1 cellular context compared by ENCODE assay signal in the genomic region with DNA sequence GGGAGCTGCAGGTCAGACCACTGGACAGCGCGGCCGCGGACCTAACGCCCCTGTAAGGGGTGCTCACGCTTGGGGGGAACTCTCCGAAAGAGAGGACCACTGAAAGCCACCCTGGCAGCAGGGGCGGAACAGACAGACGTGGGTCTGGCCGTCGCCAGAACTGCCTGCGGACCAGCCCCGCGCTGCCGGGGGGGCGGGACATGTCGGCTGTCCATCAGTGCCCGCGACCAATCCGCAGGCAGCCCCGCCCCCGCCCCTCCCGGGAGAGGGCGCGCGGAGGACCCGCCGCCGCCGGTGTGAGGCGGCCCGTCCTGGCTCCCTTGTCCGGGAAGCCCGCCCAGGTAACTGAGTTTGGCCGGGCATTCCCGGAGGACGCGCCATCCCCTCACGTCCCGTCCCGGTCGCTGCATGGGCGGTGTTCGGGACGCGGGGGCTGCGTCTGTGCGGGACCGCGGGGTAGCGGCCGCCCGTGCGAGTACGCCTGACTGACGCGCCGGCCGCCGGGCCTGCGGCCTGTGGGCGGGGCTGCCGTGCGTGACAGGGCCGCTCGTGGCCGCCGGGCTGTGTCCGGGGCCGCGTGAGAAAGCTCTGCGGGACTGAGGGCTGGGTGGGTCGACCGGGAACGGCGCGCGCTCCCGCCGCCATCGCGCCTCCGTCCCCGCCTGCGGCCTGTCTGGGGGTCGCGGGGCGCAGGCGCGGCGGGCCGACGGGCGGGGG.
TF ChIP-seq lines count a peak whose summit lies in the region.

No MANE protein-coding gene starts in this region.

TF ChIP-seq in HEK293, 187 proteins besides CTCF, POLR2A, EP300 and RAD21 (continued from another document):
- TF ChIP-seq KLF10 (tag by site-specific recombination; IDR thresholded peaks at IDR 0.05) (peak; percentile 71), GLI2 (tag by site-specific recombination; IDR thresholded peaks at IDR 0.05; ENCODE audit: borderline replicate concordance, low read depth) (no peak), ZNF510 (tag by site-specific recombination; IDR thresholded peaks at IDR 0.05; ENCODE audit: insufficient replicate concordance) (no peak), KLF16 (tag by site-specific recombination; IDR thresholded peaks at IDR 0.05) (peak; percentile 90), ZNF184 (tag by site-specific recombination; IDR thresholded peaks at IDR 0.05) (peak; percentile 63; the same call in 1 of the 2 replicates), ZBTB8A (tag by site-specific recombination; IDR thresholded peaks at IDR 0.05) (peak; percentile 85), ZFP69B (tag by site-specific recombination; IDR thresholded peaks at IDR 0.05) (no peak), ZNF776 (tag by site-specific recombination; IDR thresholded peaks at IDR 0.05; ENCODE audit: borderline replicate concordance) (no peak), IKZF3 (tag by site-specific recombination; IDR thresholded peaks at IDR 0.05) (peak; percentile 77), SP2 (tag by site-specific recombination; IDR thresholded peaks at IDR 0.05) (peak; percentile 87), ZNF561 (tag by site-specific recombination; IDR thresholded peaks at IDR 0.05; ENCODE audit: borderline replicate concordance) (peak; percentile 70), GLIS1 (tag by site-specific recombination; IDR thresholded peaks at IDR 0.05) (peak; percentile 64; the same call in 1 of the 2 replicates), ZFP41 (tag by site-specific recombination; IDR thresholded peaks at IDR 0.05; ENCODE audit: borderline replicate concordance) (no peak), ZNF366 (tag by site-specific recombination; conservative IDR thresholded peaks at IDR 0.05) (no peak), HOXC10 (CRISPR knock-in tag; IDR thresholded peaks at IDR 0.05) (no peak), KLF8 (tag by site-specific recombination; IDR thresholded peaks at IDR 0.05) (peak; percentile 92), ZNF843 (tag by site-specific recombination; IDR thresholded peaks at IDR 0.05) (no peak), ZNF426 (tag by site-specific recombination; IDR thresholded peaks at IDR 0.05) (no peak), ZNF335 (tag by site-specific recombination; conservative IDR thresholded peaks at IDR 0.05) (peak; percentile 77)
- TF ChIP-seq, protein P1, sequence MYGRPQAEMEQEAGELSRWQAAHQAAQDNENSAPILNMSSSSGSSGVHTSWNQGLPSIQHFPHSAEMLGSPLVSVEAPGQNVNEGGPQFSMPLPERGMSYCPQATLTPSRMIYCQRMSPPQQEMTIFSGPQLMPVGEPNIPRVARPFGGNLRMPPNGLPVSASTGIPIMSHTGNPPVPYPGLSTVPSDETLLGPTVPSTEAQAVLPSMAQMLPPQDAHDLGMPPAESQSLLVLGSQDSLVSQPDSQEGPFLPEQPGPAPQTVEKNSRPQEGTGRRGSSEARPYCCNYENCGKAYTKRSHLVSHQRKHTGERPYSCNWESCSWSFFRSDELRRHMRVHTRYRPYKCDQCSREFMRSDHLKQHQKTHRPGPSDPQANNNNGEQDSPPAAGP (tag by site-specific recombination; IDR thresholded peaks at IDR 0.05): 0 out of 2 replicates have a peak, but pooled peaks have one; percentile 62
- TF ChIP-seq, protein P2, sequence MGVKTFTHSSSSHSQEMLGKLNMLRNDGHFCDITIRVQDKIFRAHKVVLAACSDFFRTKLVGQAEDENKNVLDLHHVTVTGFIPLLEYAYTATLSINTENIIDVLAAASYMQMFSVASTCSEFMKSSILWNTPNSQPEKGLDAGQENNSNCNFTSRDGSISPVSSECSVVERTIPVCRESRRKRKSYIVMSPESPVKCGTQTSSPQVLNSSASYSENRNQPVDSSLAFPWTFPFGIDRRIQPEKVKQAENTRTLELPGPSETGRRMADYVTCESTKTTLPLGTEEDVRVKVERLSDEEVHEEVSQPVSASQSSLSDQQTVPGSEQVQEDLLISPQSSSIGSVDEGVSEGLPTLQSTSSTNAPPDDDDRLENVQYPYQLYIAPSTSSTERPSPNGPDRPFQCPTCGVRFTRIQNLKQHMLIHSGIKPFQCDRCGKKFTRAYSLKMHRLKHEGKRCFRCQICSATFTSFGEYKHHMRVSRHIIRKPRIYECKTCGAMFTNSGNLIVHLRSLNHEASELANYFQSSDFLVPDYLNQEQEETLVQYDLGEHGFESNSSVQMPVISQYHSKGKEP (tag by site-specific recombination; IDR thresholded peaks at IDR 0.05): 0 out of 2 replicates have a peak, but pooled peaks have one; percentile 24
- TF ChIP-seq, protein P3, sequence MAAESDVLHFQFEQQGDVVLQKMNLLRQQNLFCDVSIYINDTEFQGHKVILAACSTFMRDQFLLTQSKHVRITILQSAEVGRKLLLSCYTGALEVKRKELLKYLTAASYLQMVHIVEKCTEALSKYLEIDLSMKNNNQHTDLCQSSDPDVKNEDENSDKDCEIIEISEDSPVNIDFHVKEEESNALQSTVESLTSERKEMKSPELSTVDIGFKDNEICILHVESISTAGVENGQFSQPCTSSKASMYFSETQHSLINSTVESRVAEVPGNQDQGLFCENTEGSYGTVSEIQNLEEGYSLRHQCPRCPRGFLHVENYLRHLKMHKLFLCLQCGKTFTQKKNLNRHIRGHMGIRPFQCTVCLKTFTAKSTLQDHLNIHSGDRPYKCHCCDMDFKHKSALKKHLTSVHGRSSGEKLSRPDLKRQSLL (tag by site-specific recombination; IDR thresholded peaks at IDR 0.05): no peak; the same call in 1 of the 2 replicates
- TF ChIP-seq, protein P4, sequence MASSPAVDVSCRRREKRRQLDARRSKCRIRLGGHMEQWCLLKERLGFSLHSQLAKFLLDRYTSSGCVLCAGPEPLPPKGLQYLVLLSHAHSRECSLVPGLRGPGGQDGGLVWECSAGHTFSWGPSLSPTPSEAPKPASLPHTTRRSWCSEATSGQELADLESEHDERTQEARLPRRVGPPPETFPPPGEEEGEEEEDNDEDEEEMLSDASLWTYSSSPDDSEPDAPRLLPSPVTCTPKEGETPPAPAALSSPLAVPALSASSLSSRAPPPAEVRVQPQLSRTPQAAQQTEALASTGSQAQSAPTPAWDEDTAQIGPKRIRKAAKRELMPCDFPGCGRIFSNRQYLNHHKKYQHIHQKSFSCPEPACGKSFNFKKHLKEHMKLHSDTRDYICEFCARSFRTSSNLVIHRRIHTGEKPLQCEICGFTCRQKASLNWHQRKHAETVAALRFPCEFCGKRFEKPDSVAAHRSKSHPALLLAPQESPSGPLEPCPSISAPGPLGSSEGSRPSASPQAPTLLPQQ (tag by site-specific recombination; IDR thresholded peaks at IDR 0.05): peak; percentile 63
- TF ChIP-seq, protein P5, sequence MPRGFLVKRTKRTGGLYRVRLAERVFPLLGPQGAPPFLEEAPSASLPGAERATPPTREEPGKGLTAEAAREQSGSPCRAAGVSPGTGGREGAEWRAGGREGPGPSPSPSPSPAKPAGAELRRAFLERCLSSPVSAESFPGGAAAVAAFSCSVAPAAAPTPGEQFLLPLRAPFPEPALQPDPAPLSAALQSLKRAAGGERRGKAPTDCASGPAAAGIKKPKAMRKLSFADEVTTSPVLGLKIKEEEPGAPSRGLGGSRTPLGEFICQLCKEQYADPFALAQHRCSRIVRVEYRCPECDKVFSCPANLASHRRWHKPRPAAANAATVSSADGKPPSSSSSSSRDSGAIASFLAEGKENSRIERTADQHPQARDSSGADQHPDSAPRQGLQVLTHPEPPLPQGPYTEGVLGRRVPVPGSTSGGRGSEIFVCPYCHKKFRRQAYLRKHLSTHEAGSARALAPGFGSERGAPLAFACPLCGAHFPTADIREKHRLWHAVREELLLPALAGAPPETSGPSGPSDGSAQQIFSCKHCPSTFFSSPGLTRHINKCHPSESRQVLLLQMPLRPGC (tag by site-specific recombination; IDR thresholded peaks at IDR 0.05): 0 out of 2 replicates have a peak, but pooled peaks have one; percentile 12
- TF ChIP-seq, protein P6, sequence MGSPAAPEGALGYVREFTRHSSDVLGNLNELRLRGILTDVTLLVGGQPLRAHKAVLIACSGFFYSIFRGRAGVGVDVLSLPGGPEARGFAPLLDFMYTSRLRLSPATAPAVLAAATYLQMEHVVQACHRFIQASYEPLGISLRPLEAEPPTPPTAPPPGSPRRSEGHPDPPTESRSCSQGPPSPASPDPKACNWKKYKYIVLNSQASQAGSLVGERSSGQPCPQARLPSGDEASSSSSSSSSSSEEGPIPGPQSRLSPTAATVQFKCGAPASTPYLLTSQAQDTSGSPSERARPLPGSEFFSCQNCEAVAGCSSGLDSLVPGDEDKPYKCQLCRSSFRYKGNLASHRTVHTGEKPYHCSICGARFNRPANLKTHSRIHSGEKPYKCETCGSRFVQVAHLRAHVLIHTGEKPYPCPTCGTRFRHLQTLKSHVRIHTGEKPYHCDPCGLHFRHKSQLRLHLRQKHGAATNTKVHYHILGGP (tag by site-specific recombination; IDR thresholded peaks at IDR 0.05): no peak
- TF ChIP-seq, protein P7, sequence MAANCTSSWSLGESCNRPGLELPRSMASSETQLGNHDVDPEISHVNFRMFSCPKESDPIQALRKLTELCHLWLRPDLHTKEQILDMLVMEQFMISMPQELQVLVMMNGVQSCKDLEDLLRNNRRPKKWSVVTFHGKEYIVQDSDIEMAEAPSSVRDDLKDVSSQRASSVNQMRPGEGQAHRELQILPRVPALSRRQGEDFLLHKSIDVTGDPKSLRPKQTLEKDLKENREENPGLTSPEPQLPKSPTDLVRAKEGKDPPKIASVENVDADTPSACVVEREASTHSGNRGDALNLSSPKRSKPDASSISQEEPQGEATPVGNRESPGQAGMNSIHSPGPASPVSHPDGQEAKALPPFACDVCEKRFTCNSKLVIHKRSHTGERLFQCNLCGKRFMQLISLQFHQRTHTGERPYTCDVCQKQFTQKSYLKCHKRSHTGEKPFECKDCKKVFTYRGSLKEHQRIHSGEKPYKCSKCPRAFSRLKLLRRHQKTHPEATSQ (tag by site-specific recombination; IDR thresholded peaks at IDR 0.05): 0 out of 2 replicates have a peak, but pooled peaks have one; percentile 17
